Comparison of ENCODE assay signal across 18 cellular contexts in genomic region chr5:68682400-68683152, GRCh38.
DNase-seq lines count a peak whose midpoint lies in the region; ATAC-seq and TF ChIP-seq lines count a peak whose summit lies in the region.
"Had no signal": no experiment of that assay in that cellular context is flagged by ENCODE, and none has a peak within 500 bp of the region (broad histone marks: within the 10 kb centered on the region; RNA-seq: fewer than 3 reads in every experiment).

No MANE protein-coding gene starts in this region.

- H3K36me3 Mint-ChIP-seq in chondrocyte (ENCODE audit: low read depth) (no peaks in the 10 kb centered on the region), mesothelial cell of epicardium (no peaks in the 10 kb centered on the region)

- TF ChIP-seq CTCF in breast epithelium (IDR thresholded peaks at IDR 0.05) (no peak), mammary epithelial cell (conservative IDR thresholded peaks at IDR 0.05 in 1 of 2, IDR thresholded peaks at IDR 0.05 in 1 of 2; ENCODE audit: extremely low read depth in 1 of 2, insufficient read depth in 1 of 2, low read depth in 1 of 2, low read length in 2 of 2) (no peak), chondrocyte (IDR thresholded peaks at IDR 0.05) (no peak), lung (IDR thresholded peaks at IDR 0.05; ENCODE audit: control extremely low read depth, extremely low read depth) (no peak), mesothelial cell of epicardium (IDR thresholded peaks at IDR 0.05; ENCODE audit: unreplicated experiment) (no peak), sigmoid colon (IDR thresholded peaks at IDR 0.05) (no peak)

- H3K9me3 ChIP-seq in breast epithelium = no peaks in the 10 kb centered on the region
- no peaks in the 10 kb centered on the region for H3K9me3 ChIP-seq in mammary epithelial cell (replicated peaks; ENCODE audit: insufficient read depth, low read length)
- H3K9me3 ChIP-seq in lung (ENCODE audit: control insufficient read depth in 2 of 2, insufficient read depth in 1 of 2, low read length in 1 of 2) = no peaks in the 10 kb centered on the region
- no peaks in the 10 kb centered on the region for H3K9me3 ChIP-seq in sigmoid colon
- H3K9me3 ChIP-seq: ascending aorta, Caco-2, gastrocnemius medialis had no signal

- H3K4me3 ChIP-seq in breast epithelium = no peak overlapping the region
- H3K4me3 ChIP-seq in mammary epithelial cell (replicated peaks in 1 of 3; ENCODE audit: insufficient read depth in 1 of 3, low read depth in 2 of 3, low read length in 3 of 3) = no peak overlapping the region
- no peak overlapping the region for H3K4me3 ChIP-seq in lung
- H3K4me3 ChIP-seq in sigmoid colon = no peak overlapping the region
- H3K4me3 ChIP-seq: ascending aorta, gastrocnemius medialis, skin epidermis had no signal

- H3K27me3 ChIP-seq in breast epithelium (no peaks in the 10 kb centered on the region), mammary epithelial cell (ENCODE audit: insufficient read depth, low read length) (no peaks in the 10 kb centered on the region), lung (ENCODE audit: control insufficient read depth, insufficient read depth) (no peaks in the 10 kb centered on the region), sigmoid colon (no peaks in the 10 kb centered on the region)
- H3K27me3 ChIP-seq: ascending aorta, gastrocnemius medialis had no signal

- H2AFZ ChIP-seq in mammary epithelial cell (ENCODE audit: low read depth, low read length) = no peak overlapping the region

- H3K9ac ChIP-seq in mammary epithelial cell (ENCODE audit: insufficient read depth, low read length) = no peak overlapping the region

- no TSS peak for BruUV-seq in mammary epithelial cell (replicated peaks; lab: Mats Ljungman, UMichigan)

- H3K4me1 ChIP-seq in breast epithelium (no peaks in the 10 kb centered on the region), mammary epithelial cell (ENCODE audit: insufficient read depth, low read length) (peaks cover 13% of the 10 kb centered on the region), lung (ENCODE audit: control insufficient read depth in 2 of 2, insufficient read depth in 2 of 2, low read length in 2 of 2) (peaks cover 0 to 2% of the 10 kb centered on the region in 2 donors), sigmoid colon (peaks cover 0 to 5% (median 0%) of the 10 kb centered on the region in 4 donors)
- H3K4me1 ChIP-seq: ascending aorta, Caco-2, gastrocnemius medialis had no signal

- in situ Hi-C loops in mammary epithelial cell (cut with MboI; ENCODE audit: low sequenced_read_pairs in 2 of 2) = no loop called here

- TF ChIP-seq POLR2A in breast epithelium (IDR thresholded peaks at IDR 0.05) = no peak
- TF ChIP-seq POLR2A in sigmoid colon (IDR thresholded peaks at IDR 0.05) = no peak

- intact Hi-C loops in breast epithelium (cut with DNase I; ENCODE audit: low total_unique reads) (no loop called here), mammary epithelial cell (cut with micrococcal nuclease) (loop anchor here (10.0 kb wide), 1 partner anchor 322 kb away; no protein-coding TSS in a partner anchor), sigmoid colon (cut with DNase I) (no loop called here)

- CTCF ChIA-PET in mammary epithelial cell (lab: Charles Lee; ENCODE audit: low non-redundant PET) = no interaction called here

- no peak for TF ChIP-seq EP300 in sigmoid colon (IDR thresholded peaks at IDR 0.05)

- peak; percentile 14 for ATAC-seq in lung (ENCODE audit: insufficient read depth, low FRiP score)
- no peak for ATAC-seq in GM21737 (IDR thresholded peaks at IDR 0.05; ENCODE audit: unreplicated experiment)

- peaks cover 4% of the 10 kb centered on the region for H3K9me3 Mint-ChIP-seq in chondrocyte (ENCODE audit: low read depth)
- H3K9me3 Mint-ChIP-seq in mesothelial cell of epicardium = peaks cover 3% of the 10 kb centered on the region
- H3K9me3 Mint-ChIP-seq: activated T-helper 2 cell treated with anti-CD3 and anti-CD28 coated beads, Interferon-gamma antibody, Interleukin-2, Interleukin-4, amounts not matched to agents 10 μg/mL and 5 μg/mL and 100 μg/mL, durations not matched to agents 14 hours and 24 hours and 36 hours; nephron progenitor cell had no signal

- WGBS in mammary epithelial cell (ENCODE audit: low coverage, missing lambda C conversion rate) = 58% methylated on average over 6 of the region's 6 CpGs
- WGBS in lung, 2 donors = 66 to 83% methylated on average over 6 of the region's 6 CpGs
- 21 to 65% methylated on average over 6 of the region's 6 CpGs for WGBS in sigmoid colon, 2 donors

- peak overlapping the region; percentile 81 for H3K27ac Mint-ChIP-seq in chondrocyte (ENCODE audit: unreplicated experiment)
- no peak overlapping the region for H3K27ac Mint-ChIP-seq in mesothelial cell of epicardium
- H3K27ac Mint-ChIP-seq: activated T-helper 2 cell treated with anti-CD3 and anti-CD28 coated beads, Interferon-gamma antibody, Interleukin-2, Interleukin-4, amounts not matched to agents 10 μg/mL and 5 μg/mL and 100 μg/mL, durations not matched to agents 14 hours and 24 hours and 36 hours; nephron progenitor cell had no signal

- no peaks in the 10 kb centered on the region for H3K27me3 Mint-ChIP-seq in chondrocyte (ENCODE audit: low read depth)
- no peaks in the 10 kb centered on the region for H3K27me3 Mint-ChIP-seq in mesothelial cell of epicardium (ENCODE audit: low read depth)

- H3K27ac ChIP-seq in breast epithelium = peak overlapping the region; percentile 19 to 72
- no peak overlapping the region for H3K27ac ChIP-seq in mammary epithelial cell (ENCODE audit: insufficient read depth, low read depth, low read length)
- no peak overlapping the region for H3K27ac ChIP-seq in lung (ENCODE audit: low read depth in 1 of 2, low read length in 1 of 2)
- H3K27ac ChIP-seq in sigmoid colon = no peak overlapping the region
- H3K27ac ChIP-seq: ascending aorta, gastrocnemius medialis had no signal

- H3K4me1 Mint-ChIP-seq in chondrocyte (ENCODE audit: low read depth) (peaks cover 38% of the 10 kb centered on the region), mesothelial cell of epicardium (peaks cover 11% of the 10 kb centered on the region)

- DNase-seq in breast epithelium (ENCODE audit: low spot score in 2 of 2) (no peak), mammary epithelial cell (no peak), chondrocyte (ENCODE audit: low spot score) (no peak), lung (ENCODE audit: low spot score) (no peak), ureter (ENCODE audit: low spot score) (peak; percentile 46), mesothelial cell of epicardium (ENCODE audit: low spot score in 2 of 2, unreplicated experiment in 2 of 2) (no peak), sigmoid colon (no peak)
- DNase-seq: activated CD4-positive, alpha-beta T cell treated with anti-CD3 and anti-CD28 coated beads, Interleukin-2, amount 50 U/mL, for 48 hours; Caco-2; gastrocnemius medialis; NCI-H1105; NCI-H774; nephron progenitor cell; SHP77 treated with DMSO at 0.1 percent for 48 hours had no signal

- dilution Hi-C loops in mammary epithelial cell (cut with HindIII; ENCODE audit: low sequenced_read_pairs) = no loop called here

- H3K79me2 ChIP-seq in mammary epithelial cell (ENCODE audit: insufficient read depth, low read length) = no peaks in the 10 kb centered on the region

- H3K4me2 ChIP-seq in mammary epithelial cell (ENCODE audit: insufficient read depth, low read depth, low read length) = no peak overlapping the region

- H3K36me3 ChIP-seq in breast epithelium = no peaks in the 10 kb centered on the region
- H3K36me3 ChIP-seq in mammary epithelial cell (ENCODE audit: insufficient read depth, low read length) = no peaks in the 10 kb centered on the region
- no peaks in the 10 kb centered on the region for H3K36me3 ChIP-seq in lung (ENCODE audit: control insufficient read depth in 2 of 2, insufficient read depth in 2 of 2, low read length in 2 of 2)
- no peaks in the 10 kb centered on the region for H3K36me3 ChIP-seq in sigmoid colon
- H3K36me3 ChIP-seq: ascending aorta, gastrocnemius medialis had no signal

- no peak overlapping the region for H3K4me3 Mint-ChIP-seq in chondrocyte (ENCODE audit: unreplicated experiment)
- H3K4me3 Mint-ChIP-seq in mesothelial cell of epicardium = no peak overlapping the region
- H3K4me3 Mint-ChIP-seq: nephron progenitor cell had no signal

- H4K20me1 ChIP-seq in mammary epithelial cell (ENCODE audit: insufficient read depth, low read length) = no peaks in the 10 kb centered on the region

Comparison
In these comparisons a context has a peak if more than half of its experiments do, and no peak if none do; other contexts are left out.
1. H3K27ac ChIP-seq: peak in breast epithelium (2 of 2); none in mammary epithelial cell (single experiment), lung (0 of 2) and sigmoid colon (0 of 4).